ENCODE assay signal across 1 cellular context in the genomic region with DNA sequence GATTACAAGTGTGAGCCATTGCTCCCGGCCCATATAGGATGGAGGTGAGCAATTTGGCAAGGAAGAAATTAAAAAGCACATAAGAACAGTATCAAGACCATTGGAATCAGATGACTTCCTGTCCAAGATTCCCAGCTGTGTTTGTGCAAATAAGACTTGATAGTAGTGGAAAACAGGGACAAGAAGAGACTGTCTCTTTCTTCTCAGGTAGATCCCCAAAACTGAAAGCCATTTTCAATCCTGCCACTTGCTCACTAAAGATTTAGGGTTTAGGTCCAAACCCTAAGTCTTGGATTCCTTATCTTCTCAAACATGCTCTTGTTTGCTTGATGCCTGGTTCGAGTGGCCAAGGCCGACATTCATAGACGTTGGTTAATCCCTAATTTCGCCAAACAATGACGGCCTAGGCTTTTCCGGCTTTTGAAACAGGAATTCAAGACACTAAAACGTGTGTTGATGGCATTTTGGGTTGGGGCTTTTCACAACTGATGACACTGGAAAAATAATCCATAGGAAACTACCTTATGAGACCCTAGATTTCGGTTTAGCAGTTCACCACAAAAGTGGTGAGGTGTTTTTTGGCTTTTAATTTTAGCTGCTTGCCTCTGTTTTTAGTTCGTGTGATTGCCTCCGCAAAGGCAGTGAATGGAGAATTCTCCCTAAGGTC.
TF ChIP-seq lines count a peak whose summit lies in the region.

No MANE protein-coding gene starts in this region.

TF ChIP-seq in HepG2, 621 proteins besides CTCF, POLR2A, EP300 and RAD21 (continued from another document):
- TF ChIP-seq, protein P1, sequence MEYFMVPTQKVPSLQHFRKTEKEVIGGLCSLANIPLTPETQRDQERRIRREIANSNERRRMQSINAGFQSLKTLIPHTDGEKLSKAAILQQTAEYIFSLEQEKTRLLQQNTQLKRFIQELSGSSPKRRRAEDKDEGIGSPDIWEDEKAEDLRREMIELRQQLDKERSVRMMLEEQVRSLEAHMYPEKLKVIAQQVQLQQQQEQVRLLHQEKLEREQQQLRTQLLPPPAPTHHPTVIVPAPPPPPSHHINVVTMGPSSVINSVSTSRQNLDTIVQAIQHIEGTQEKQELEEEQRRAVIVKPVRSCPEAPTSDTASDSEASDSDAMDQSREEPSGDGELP (IDR thresholded peaks at IDR 0.05; ENCODE audit: borderline replicate concordance, low read depth) = peak; percentile 84
- TF ChIP-seq TOE1 (CRISPR knock-in tag; IDR thresholded peaks at IDR 0.05) (0 out of 2 replicates have a peak, but pooled peaks have one; percentile 48), ZNF557 (CRISPR knock-in tag; IDR thresholded peaks at IDR 0.05) (no peak)
TF ChIP-seq in HepG2: peak in this region for 29.
